In the genomic region with DNA sequence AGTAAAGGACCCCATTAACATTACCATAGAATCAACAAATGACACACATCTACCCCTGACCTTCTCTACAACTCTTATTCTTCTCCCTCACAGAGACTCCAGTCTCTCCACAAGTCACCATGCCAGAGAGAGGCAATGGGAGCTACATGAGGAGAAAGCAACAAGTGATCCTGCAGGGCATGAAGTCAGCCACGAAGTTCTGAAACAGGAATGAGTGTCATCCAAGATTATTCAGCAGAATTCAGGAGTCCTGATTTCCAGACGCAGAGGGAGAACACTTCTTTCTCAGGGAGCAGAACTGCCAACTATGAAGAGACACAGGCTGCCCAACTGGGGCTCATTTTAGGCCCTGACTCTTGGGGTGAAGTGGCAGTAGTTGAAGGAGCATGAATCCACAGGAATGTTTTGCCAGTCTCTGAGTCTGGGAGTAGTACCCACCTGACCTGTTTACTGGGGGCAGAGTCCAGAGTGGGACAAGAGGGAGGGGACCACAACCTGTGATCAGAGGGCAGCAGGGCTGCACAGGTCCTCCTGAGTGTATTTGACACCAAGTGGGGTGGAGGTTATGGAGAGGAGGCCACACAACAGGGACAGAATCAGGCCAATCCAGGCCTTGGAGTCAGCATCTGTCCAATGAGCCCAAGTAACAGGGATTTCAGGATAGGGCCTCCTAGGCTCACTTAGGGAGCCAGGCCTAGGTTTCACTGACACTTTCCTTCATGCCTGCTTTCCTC, we compare ENCODE assay signal across 8 cellular contexts. TPM values are rescaled to one million over a fixed set of nuclear protein-coding genes. Genes with fewer than 3 reads are reported as not detected.
A peak's percentile ranks its signal among the peaks of the same experiment; 100 is the strongest.
DNase-seq lines count a peak whose midpoint lies in the region; ATAC-seq and TF ChIP-seq lines count a peak whose summit lies in the region.

No MANE protein-coding gene starts in this region.

- no peaks in the 10 kb centered on the region for H3K9me2 ChIP-seq in Karpas-422 (replicated peaks; ENCODE audit: insufficient read depth, low read length)

- peak overlapping the region; percentile 89 for H3K9ac ChIP-seq in Karpas-422 (ENCODE audit: low read length)

- ATAC-seq in naive B cell (ENCODE audit: low read depth in 2 of 2) (no peak), HG02759 (IDR thresholded peaks at IDR 0.05; ENCODE audit: unreplicated experiment) (no peak), HG03457 (IDR thresholded peaks at IDR 0.05; ENCODE audit: unreplicated experiment) (no peak)

- no peak overlapping the region for H2AFZ ChIP-seq in Karpas-422 (ENCODE audit: low read length)

- peaks cover 10% of the 10 kb centered on the region; the same call in 1 of the 2 replicates for H3K36me3 ChIP-seq in Karpas-422 (ENCODE audit: insufficient read depth, low read length)

- no peaks in the 10 kb centered on the region for H3K9me3 Mint-ChIP-seq in naive B cell

- DNase-seq in AG09309 (ENCODE audit: low read depth) (no peak), Karpas-422 (no peak), coronary artery (ENCODE audit: low spot score) (peak; percentile 68), naive B cell (no peak), SKM-1 treated with dmso at 0.1 percent for 144 hours (lab: John Stamatoyannopoulos, UW; ENCODE audit: unreplicated experiment) (no peak)
- DNase-seq in activated CD8-positive, alpha-beta memory T cell treated with anti-CD3 and anti-CD28 coated beads for 24 hours = no peak

- H3K27me3 ChIP-seq in Karpas-422 (ENCODE audit: low read length) = no peaks in the 10 kb centered on the region

- peaks cover 53% of the 10 kb centered on the region for H3K4me1 ChIP-seq in Karpas-422 (ENCODE audit: low read length)

- H3K27ac ChIP-seq in Karpas-422 (ENCODE audit: low read length) (no peak overlapping the region), coronary artery (peak overlapping the region; percentile 96 to 98)

- H3K9me3 ChIP-seq in Karpas-422 (ENCODE audit: low read length) = no peaks in the 10 kb centered on the region

- H3K27ac Mint-ChIP-seq in naive B cell = peak overlapping the region; percentile 90 to 97 (median 94)

- peaks cover 2 to 3% of the 10 kb centered on the region in 2 donors for H3K36me3 Mint-ChIP-seq in naive B cell

- H3K79me2 ChIP-seq in Karpas-422 (ENCODE audit: low read length) = peaks cover 46% of the 10 kb centered on the region

- TF ChIP-seq CTCF in AG09309 (IDR thresholded peaks at IDR 0.05; ENCODE audit: control insufficient read depth, insufficient read depth, low read depth, low read length, missing control alignments) (no peak), coronary artery (IDR thresholded peaks at IDR 0.05) (no peak)

- peak overlapping the region; percentile 92 for H3K4me2 ChIP-seq in Karpas-422 (ENCODE audit: low read depth, low read length, poor library complexity, severe bottlenecking)

- H4K20me1 ChIP-seq in Karpas-422 (ENCODE audit: insufficient read depth, low read depth, low read length) = peaks cover 8% of the 10 kb centered on the region; the same call in 1 of the 2 replicates

- H3K4me3 ChIP-seq in AG09309 (ENCODE audit: control insufficient read depth, low read depth, low read length) = peak overlapping the region; percentile 60
- H3K4me3 ChIP-seq in Karpas-422 (ENCODE audit: low read length) = peak overlapping the region; percentile 94
- peak overlapping the region; percentile 73 for H3K4me3 ChIP-seq in coronary artery

- peak overlapping the region; percentile 83 to 100 (median 96) for H3K4me3 Mint-ChIP-seq in naive B cell

- peaks cover 41 to 58% (median 49%) of the 10 kb centered on the region in 3 donors for H3K4me1 Mint-ChIP-seq in naive B cell

- H3K27me3 Mint-ChIP-seq in naive B cell = no peaks in the 10 kb centered on the region

RNA-seq across cellular contexts. Expression of gene MTMR4, which starts 2.4 kb away (rescaled TPM):
- 53.6 and 64.0 TPM in 2 replicates for total RNA-seq in Karpas-422 (2014; rRNA removed; shearing (Covaris generic); ENCODE audit: low replicate concordance)
- polyA plus RNA-seq in naive B cell (ENCODE audit: low read depth in 6 of 6) = 10 to 100 TPM; 12.9 to 35.7 (median 30.4) TPM

RNA-seq across cellular contexts. Expression of gene HSF5, which starts 28.6 kb away (rescaled TPM):
- total RNA-seq in Karpas-422 (2014; rRNA removed; shearing (Covaris generic); ENCODE audit: low replicate concordance) = 0.11 and 0.82 TPM in 2 replicates
- 1 to 10 TPM; 1.3 to 4.6 (median 3.1) TPM for polyA plus RNA-seq in naive B cell (ENCODE audit: low read depth in 6 of 6)
